In genomic region chr11:102561636-102562035, GRCh38 we compare ENCODE assay signal across 17 cellular contexts. TPM values are rescaled to one million over a fixed set of nuclear protein-coding genes. Genes with fewer than 3 reads are reported as not detected.
DNase-seq lines count a peak whose midpoint lies in the region; ATAC-seq and TF ChIP-seq lines count a peak whose summit lies in the region.
"Had no signal": no experiment of that assay in that cellular context is flagged by ENCODE, and none has a peak within 500 bp of the region (broad histone marks: within the 10 kb centered on the region; RNA-seq: fewer than 3 reads in every experiment).

No MANE protein-coding gene starts in this region.

- H3K79me2 ChIP-seq in OCI-LY3 (ENCODE audit: low read length): no peaks in the 10 kb centered on the region

- no peaks in the 10 kb centered on the region for H3K36me3 ChIP-seq in CD8-positive, alpha-beta T cell (ENCODE audit: insufficient read depth, low read length)
- H3K36me3 ChIP-seq in OCI-LY3 (replicated peaks; ENCODE audit: low read depth, low read length): no peaks in the 10 kb centered on the region
- H3K36me3 ChIP-seq in breast epithelium: no peaks in the 10 kb centered on the region
- no peaks in the 10 kb centered on the region for H3K36me3 ChIP-seq in skeletal muscle satellite cell (ENCODE audit: insufficient read depth, low read length)

- POLR2A ChIA-PET in CD8-positive, alpha-beta T cell (lab: Charles Lee): no interaction called here

- H3K4me2 ChIP-seq in OCI-LY3 (ENCODE audit: low read length) (peak overlapping the region; percentile 68), skeletal muscle satellite cell (ENCODE audit: low read length) (peak overlapping the region; percentile 91)

- peak overlapping the region; percentile 41 for H3K27ac Mint-ChIP-seq in CD8-positive, alpha-beta T cell
- H3K27ac Mint-ChIP-seq in mesothelial cell of epicardium: no peak overlapping the region
- H3K27ac Mint-ChIP-seq: activated CD4-positive, alpha-beta T cell treated with anti-CD3 and anti-CD28 coated beads for 36 hours; endodermal cell had no signal

- H3K4me1 Mint-ChIP-seq in CD8-positive, alpha-beta T cell (ENCODE audit: low read depth): peaks cover 50% of the 10 kb centered on the region
- no peaks in the 10 kb centered on the region for H3K4me1 Mint-ChIP-seq in mesothelial cell of epicardium

- peaks cover 5% of the 10 kb centered on the region for H3K9me3 Mint-ChIP-seq in CD8-positive, alpha-beta T cell
- H3K9me3 Mint-ChIP-seq in mesothelial cell of epicardium: peaks cover 5% of the 10 kb centered on the region

- intact Hi-C loops in CD8-positive, alpha-beta T cell (cut with DNase I, micrococcal nuclease): no loop called here
- intact Hi-C loops in breast epithelium (cut with DNase I; ENCODE audit: low total_unique reads): no loop called here

- H3K27ac ChIP-seq in CD8-positive, alpha-beta T cell (ENCODE audit: low read depth, low read length): no peak overlapping the region
- 0 out of 2 replicates have a peak overlapping the region, but pooled peaks have one; percentile 17 for H3K27ac ChIP-seq in OCI-LY3 (ENCODE audit: low read length)
- H3K27ac ChIP-seq in breast epithelium: peak overlapping the region; percentile 63 to 76
- H3K27ac ChIP-seq: GM23248 had no signal

- ATAC-seq in CD8-positive, alpha-beta T cell: no peak
- no peak for ATAC-seq in activated CD4-positive, CD25-positive, alpha-beta regulatory T cell treated with anti-CD3 and anti-CD28 coated beads, Interleukin-2, amount 50 U/mL, for 24 hours
- ATAC-seq in GM21390 (IDR thresholded peaks at IDR 0.05; ENCODE audit: unreplicated experiment): no peak
- ATAC-seq: activated CD4-positive, alpha-beta T cell treated with anti-CD3 and anti-CD28 coated beads for 36 hours had no signal

- peak overlapping the region; percentile 50 for H3K4me3 Mint-ChIP-seq in CD8-positive, alpha-beta T cell
- no peak overlapping the region for H3K4me3 Mint-ChIP-seq in mesothelial cell of epicardium
- H3K4me3 Mint-ChIP-seq: activated CD4-positive, alpha-beta T cell treated with anti-CD3 and anti-CD28 coated beads for 36 hours; endodermal cell had no signal

- no peaks in the 10 kb centered on the region for H3K9me3 ChIP-seq in CD8-positive, alpha-beta T cell (ENCODE audit: low read length)
- H3K9me3 ChIP-seq in OCI-LY3 (ENCODE audit: insufficient read depth, low read length) (no peaks in the 10 kb centered on the region; the same call in 1 of the 2 replicates), breast epithelium (no peaks in the 10 kb centered on the region), skeletal muscle satellite cell (replicated peaks; ENCODE audit: low read length) (no peaks in the 10 kb centered on the region)

- H2AFZ ChIP-seq in OCI-LY3 (ENCODE audit: low read depth, low read length): peak overlapping the region; percentile 39; the same call in 1 of the 2 replicates
- H2AFZ ChIP-seq: GM23248 had no signal

- no peak for DNase-seq in CD8-positive, alpha-beta T cell
- DNase-seq in breast epithelium (ENCODE audit: low spot score in 2 of 2) (no peak), mesothelial cell of epicardium (ENCODE audit: low spot score in 2 of 2, unreplicated experiment in 2 of 2) (no peak), SK-N-DZ (ENCODE audit: low spot score) (no peak)
- DNase-seq: activated CD4-positive, alpha-beta T cell treated with anti-CD3 and anti-CD28 coated beads for 36 hours; activated effector memory CD4-positive, alpha-beta T cell treated with anti-CD3 and anti-CD28 coated beads, Interleukin-2, amount 50 U/mL, for 16 hours; C1 segment of cervical spinal cord; endodermal cell; GM23248; NCI-H1417 treated with DMSO at 0.1 percent for 48 hours; NCI-H226; OCI-M1 had no signal

- H3K9ac ChIP-seq in OCI-LY3 (ENCODE audit: low read length) (no peak overlapping the region), skeletal muscle satellite cell (ENCODE audit: low read depth, low read length) (peak overlapping the region; percentile 68)
- H3K9ac ChIP-seq: GM23248 had no signal

- H3K36me3 Mint-ChIP-seq in CD8-positive, alpha-beta T cell: no peaks in the 10 kb centered on the region
- H3K36me3 Mint-ChIP-seq in mesothelial cell of epicardium: no peaks in the 10 kb centered on the region

- no peak for TF ChIP-seq CTCF in CD8-positive, alpha-beta T cell (IDR thresholded peaks at IDR 0.05)
- TF ChIP-seq CTCF in OCI-LY3 (IDR thresholded peaks at IDR 0.05; ENCODE audit: low read depth, low read length) (no peak), breast epithelium (IDR thresholded peaks at IDR 0.05) (no peak), mesothelial cell of epicardium (IDR thresholded peaks at IDR 0.05; ENCODE audit: unreplicated experiment) (no peak)

- no peak overlapping the region for H3K4me3 ChIP-seq in CD8-positive, alpha-beta T cell (ENCODE audit: low read depth, low read length)
- H3K4me3 ChIP-seq in OCI-LY3 (ENCODE audit: low read length) (0 out of 2 replicates have a peak overlapping the region, but pooled peaks have one; percentile 13), breast epithelium (no peak overlapping the region), skeletal muscle satellite cell (ENCODE audit: low read length) (peak overlapping the region; percentile 68)
- H3K4me3 ChIP-seq: GM23248 had no signal

- TF ChIP-seq POLR2A in breast epithelium (IDR thresholded peaks at IDR 0.05): no peak

- CTCF ChIA-PET in CD8-positive, alpha-beta T cell (lab: Charles Lee): interaction anchor here (1.4 kb wide), 1 partner anchor 65 kb away, joined by 3 read pairs; no protein-coding TSS in a partner anchor

- no peaks in the 10 kb centered on the region for H3K27me3 Mint-ChIP-seq in CD8-positive, alpha-beta T cell (ENCODE audit: low read depth)
- H3K27me3 Mint-ChIP-seq in mesothelial cell of epicardium (ENCODE audit: low read depth): no peaks in the 10 kb centered on the region

- peaks cover 37% of the 10 kb centered on the region for H3K4me1 ChIP-seq in CD8-positive, alpha-beta T cell (ENCODE audit: insufficient read depth, low read length)
- H3K4me1 ChIP-seq in OCI-LY3 (ENCODE audit: low read length) (peaks cover 45% of the 10 kb centered on the region), breast epithelium (peaks cover 3% of the 10 kb centered on the region in 2 donors), skeletal muscle satellite cell (ENCODE audit: control insufficient read depth, insufficient read depth, low read length) (peaks cover 40% of the 10 kb centered on the region)

- no peaks in the 10 kb centered on the region for H4K20me1 ChIP-seq in OCI-LY3 (ENCODE audit: insufficient read depth, low read length)

- no peaks in the 10 kb centered on the region for H3K27me3 ChIP-seq in CD8-positive, alpha-beta T cell (ENCODE audit: insufficient read depth, low read length)
- H3K27me3 ChIP-seq in OCI-LY3 (ENCODE audit: low read depth, low read length) (no peaks in the 10 kb centered on the region), breast epithelium (no peaks in the 10 kb centered on the region), skeletal muscle satellite cell (ENCODE audit: control insufficient read depth, insufficient read depth, low read length) (no peaks in the 10 kb centered on the region)

RNA-seq across cellular contexts. Expression of gene MMP7, which starts 31.1 kb away (rescaled TPM):
- not detected for total RNA-seq in CD8-positive, alpha-beta T cell
- total RNA-seq in breast epithelium (1,000 to 10,000 TPM in 1 of 3 donors, 100 to 1,000 TPM in 1, 1 to 10 TPM in 1; 2.1 to 1,213 (median 247) TPM), mesothelial cell of epicardium (0.20 TPM in 1 of 3 replicates, not detected in the others)
- not detected in 2 replicates for total RNA-seq in skeletal muscle satellite cell (2012; rRNA removed)
- polyA plus RNA-seq in SK-N-DZ (2014; cell fraction: cytosol; rRNA removed): not detected in 2 replicates
- not detected in 2 replicates for polyA plus RNA-seq in SK-N-DZ (2014; cell fraction: nucleus; rRNA removed)
- total RNA-seq: activated CD4-positive, alpha-beta T cell treated with anti-CD3 and anti-CD28 coated beads for 36 hours; endodermal cell; frontal cortex; GM23248 had no signal
- polyA plus RNA-seq: GM23248 had no signal

Comparison
In these comparisons a context has a peak if more than half of its experiments do, and no peak if none do; other contexts are left out.
1. H3K4me3 ChIP-seq: peak in OCI-LY3 (single experiment) and skeletal muscle satellite cell (single experiment); none in CD8-positive, alpha-beta T cell (single experiment) and breast epithelium (0 of 3).